ENCODE assay signal across 22 cellular contexts in the genomic region with DNA sequence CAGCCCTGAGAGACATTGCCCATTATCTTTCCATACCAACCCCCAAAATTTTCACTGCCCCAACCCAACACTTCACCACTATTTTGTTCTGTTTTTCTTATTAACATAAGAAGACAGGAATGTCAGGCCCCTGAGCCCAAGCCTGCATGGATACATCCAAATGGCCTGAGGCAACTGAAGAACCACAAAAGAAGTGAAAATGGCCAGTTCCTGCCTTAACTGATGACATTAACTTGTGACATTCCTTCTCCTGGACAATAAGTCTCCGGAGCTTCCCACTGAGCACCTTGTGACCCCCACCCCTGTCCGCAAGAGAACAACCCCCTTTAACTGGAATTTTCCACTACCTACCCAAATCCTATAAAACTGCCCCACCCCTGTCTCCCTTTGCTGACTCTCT.
"Had no signal": no experiment of that assay in that cellular context is flagged by ENCODE, and none has a peak within 500 bp of the region (broad histone marks: within the 10 kb centered on the region; RNA-seq: fewer than 3 reads in every experiment).

No MANE protein-coding gene starts in this region.

- H3K9me3 ChIP-seq: colonic mucosa, esophagus squamous epithelium, gastrocnemius medialis, left lung, lower lobe of right lung had no signal

- H3K27me3 Mint-ChIP-seq: naive thymus-derived CD4-positive, alpha-beta T cell had no signal

- H3K4me3 Mint-ChIP-seq: naive thymus-derived CD4-positive, alpha-beta T cell had no signal

- DNase-seq: colonic mucosa; dermis blood vessel endothelial cell; dorsolateral prefrontal cortex; effector CD4-positive, alpha-beta T cell; effector memory CD4-positive, alpha-beta T cell; erythroblast; esophagus squamous epithelium; foreskin fibroblast; foreskin melanocyte; gastrocnemius medialis; glutamatergic neuron; head of caudate nucleus; heart right ventricle; hippocampal formation; left cardiac atrium; left lung; left ventricle myocardium superior; lower lobe of right lung; mesenchymal stem cell; midbrain; naive thymus-derived CD4-positive, alpha-beta T cell had no signal

- H3K27ac ChIP-seq: colonic mucosa, dorsolateral prefrontal cortex, epithelial cell of prostate, esophagus squamous epithelium, gastrocnemius medialis, heart right ventricle, left lung, lower lobe of right lung had no signal

- H3K4me3 ChIP-seq: colonic mucosa, dorsolateral prefrontal cortex, esophagus squamous epithelium, gastrocnemius medialis, heart right ventricle, left lung, lower lobe of right lung had no signal

- H3K27me3 ChIP-seq: colonic mucosa, dorsolateral prefrontal cortex, esophagus squamous epithelium, gastrocnemius medialis, heart right ventricle, left lung had no signal

- H3K36me3 ChIP-seq: colonic mucosa, esophagus squamous epithelium, gastrocnemius medialis, heart right ventricle, left lung, lower lobe of right lung had no signal

- H3K4me1 ChIP-seq: colonic mucosa, esophagus squamous epithelium, gastrocnemius medialis, heart right ventricle, left lung, lower lobe of right lung had no signal

- H3K4me1 Mint-ChIP-seq: naive thymus-derived CD4-positive, alpha-beta T cell had no signal

- H3K27ac Mint-ChIP-seq: naive thymus-derived CD4-positive, alpha-beta T cell had no signal
